Comparison of ENCODE assay signal across 8 cellular contexts in genomic region chr1:31605908-31606427, GRCh38. TPM values are rescaled to one million over a fixed set of nuclear protein-coding genes. Genes with fewer than 3 reads are reported as not detected.
DNase-seq lines count a peak whose midpoint lies in the region; ATAC-seq and TF ChIP-seq lines count a peak whose summit lies in the region.

No MANE protein-coding gene starts in this region.

- H3K9me3 ChIP-seq in MM.1S (replicated peaks; ENCODE audit: insufficient read depth, low read length) (no peaks in the 10 kb centered on the region), body of pancreas (no peaks in the 10 kb centered on the region), endodermal cell (ENCODE audit: control insufficient read depth, low read length) (peaks cover under 1% of the 10 kb centered on the region)

- no peak overlapping the region for H3K4me3 ChIP-seq in MM.1S (ENCODE audit: low read length)
- no peak overlapping the region for H3K4me3 ChIP-seq in body of pancreas
- no peak overlapping the region for H3K4me3 ChIP-seq in mesendoderm (ENCODE audit: low read length)
- H3K4me3 ChIP-seq in endodermal cell (ENCODE audit: low read length), result no peak overlapping the region

- no peak overlapping the region for H3K9ac ChIP-seq in MM.1S (ENCODE audit: low read length)
- no peak overlapping the region for H3K9ac ChIP-seq in mesendoderm (ENCODE audit: low read length)
- H3K9ac ChIP-seq in endodermal cell (ENCODE audit: extremely low read depth, low read length, poor library complexity, severe bottlenecking), result no peak overlapping the region

- H3K4me1 Mint-ChIP-seq in endodermal cell, result no peaks in the 10 kb centered on the region

- TF ChIP-seq CTCF in GM13976 (IDR thresholded peaks at IDR 0.05; ENCODE audit: borderline replicate concordance, control extremely low read depth, extremely low read depth, insufficient read depth, missing control alignments) (no peak), MM.1S (IDR thresholded peaks at IDR 0.05; ENCODE audit: low read length) (no peak), foreskin keratinocyte (conservative IDR thresholded peaks at IDR 0.05) (no peak), body of pancreas (IDR thresholded peaks at IDR 0.05) (no peak), endodermal cell (conservative IDR thresholded peaks at IDR 0.05) (no peak)

- no peaks in the 10 kb centered on the region for H3K36me3 Mint-ChIP-seq in endodermal cell (ENCODE audit: low read depth)

- 78 to 89% methylated on average over 4 of the region's 4 CpGs for WGBS in body of pancreas, 2 donors
- no CpG with 5 or more reads among the region's 4 CpGs for WGBS in mesendoderm (ENCODE audit: extremely low coverage, insufficient coverage, low lambda C conversion rate)
- WGBS in endodermal cell (ENCODE audit: insufficient coverage in 1 of 2, insufficient read length in 1 of 2), 2 experiments, result 93 to 94% methylated on average over 3 to 4 of the region's 4 CpGs

- no peak for TF ChIP-seq POLR2A in body of pancreas (IDR thresholded peaks at IDR 0.05)

- DNase-seq in GM13976 (ENCODE audit: low spot score), result peak; percentile 85
- peak; percentile 74 for DNase-seq in MM.1S
- peak in 1 of 2 donors; percentile 36 for DNase-seq in foreskin keratinocyte
- no peak for DNase-seq in NCI-H1436 (lab: John Stamatoyannopoulos, UW)
- DNase-seq in body of pancreas, result no peak
- no peak for DNase-seq in mesendoderm
- no peak for DNase-seq in endodermal cell

- no peak overlapping the region for H4K8ac ChIP-seq in mesendoderm (ENCODE audit: low read depth, low read length)

- H2BK15ac ChIP-seq in mesendoderm (replicated peaks; ENCODE audit: low read depth), result no peak overlapping the region

- ATAC-seq in GM21529 (IDR thresholded peaks at IDR 0.05; ENCODE audit: unreplicated experiment), result peak; percentile 98
- peak; percentile 37 for ATAC-seq in foreskin keratinocyte
- ATAC-seq in body of pancreas, result no peak

- no peak overlapping the region for H3K4ac ChIP-seq in mesendoderm (ENCODE audit: low read depth, low read length)

- H3K4me1 ChIP-seq in MM.1S (ENCODE audit: low read length), result peaks cover 22% of the 10 kb centered on the region
- no peaks in the 10 kb centered on the region for H3K4me1 ChIP-seq in foreskin keratinocyte
- no peaks in the 10 kb centered on the region for H3K4me1 ChIP-seq in body of pancreas
- H3K4me1 ChIP-seq in mesendoderm (ENCODE audit: control insufficient read depth, low read depth, low read length), result no peaks in the 10 kb centered on the region
- H3K4me1 ChIP-seq in endodermal cell (ENCODE audit: control insufficient read depth, insufficient read depth, low read length), result no peaks in the 10 kb centered on the region

- H3K79me2 ChIP-seq in MM.1S (ENCODE audit: low read length), result no peaks in the 10 kb centered on the region
- H3K79me2 ChIP-seq in mesendoderm (ENCODE audit: control insufficient read depth, insufficient read depth, low read length), result no peaks in the 10 kb centered on the region

- H3K23ac ChIP-seq in mesendoderm (ENCODE audit: low read length), result no peak overlapping the region

- H3K27ac Mint-ChIP-seq in endodermal cell, result no peak overlapping the region

- in situ Hi-C loops in GM13976 (cut with MboI; ENCODE audit: low sequenced_read_pairs, unreplicated experiment), result no loop called here

- H2AK5ac ChIP-seq in mesendoderm (ENCODE audit: low read length), result no peak overlapping the region

- H3K4me2 ChIP-seq in MM.1S (ENCODE audit: low read depth, low read length) (no peak overlapping the region), mesendoderm (ENCODE audit: low read length) (no peak overlapping the region)

- H3K27me3 Mint-ChIP-seq in endodermal cell (ENCODE audit: insufficient read depth), result peaks cover 16% of the 10 kb centered on the region

- intact Hi-C loops in body of pancreas (cut with DNase I), result no loop called here

- no peaks in the 10 kb centered on the region for H3K9me3 Mint-ChIP-seq in endodermal cell

- no peak overlapping the region for H2BK120ac ChIP-seq in mesendoderm (ENCODE audit: low read depth, low read length)

- no peak overlapping the region for H4K5ac ChIP-seq in mesendoderm (ENCODE audit: low read length)

- H3K27ac ChIP-seq in MM.1S (ENCODE audit: low read length) (peak overlapping the region; percentile 42; the same call in 1 of the 2 replicates), foreskin keratinocyte (no peak overlapping the region), body of pancreas (no peak overlapping the region), mesendoderm (ENCODE audit: low read depth, low read length) (no peak overlapping the region), endodermal cell (ENCODE audit: low read depth, low read length) (no peak overlapping the region)

- no peaks in the 10 kb centered on the region for H3K79me1 ChIP-seq in mesendoderm (ENCODE audit: low read length)

- no peak overlapping the region for H3K56ac ChIP-seq in mesendoderm (ENCODE audit: low read length)

- no peak overlapping the region for H2AFZ ChIP-seq in MM.1S (ENCODE audit: low read length)

- no peak overlapping the region for H3K18ac ChIP-seq in mesendoderm (ENCODE audit: low read length)

- no peak overlapping the region for H2BK5ac ChIP-seq in mesendoderm (ENCODE audit: low read length)

- H3K27me3 ChIP-seq in MM.1S (replicated peaks; ENCODE audit: insufficient read depth, low read length) (no peaks in the 10 kb centered on the region), foreskin keratinocyte (peaks cover 2% of the 10 kb centered on the region), body of pancreas (no peaks in the 10 kb centered on the region), mesendoderm (ENCODE audit: insufficient read depth, low read length, poor library complexity) (no peaks in the 10 kb centered on the region), endodermal cell (ENCODE audit: control insufficient read depth, insufficient read depth, low read length, poor library complexity, severe bottlenecking) (peaks cover 15% of the 10 kb centered on the region)

- H3K4me3 Mint-ChIP-seq in endodermal cell, result no peak overlapping the region

- no peaks in the 10 kb centered on the region for H4K20me1 ChIP-seq in MM.1S (ENCODE audit: insufficient read depth, low read length)

- no peaks in the 10 kb centered on the region for H3K9me2 ChIP-seq in MM.1S (replicated peaks; ENCODE audit: insufficient read depth, low read length)

- H3K36me3 ChIP-seq in MM.1S (replicated peaks; ENCODE audit: insufficient read depth, low read length) (no peaks in the 10 kb centered on the region), body of pancreas (replicated peaks in 1 of 2; ENCODE audit: insufficient read depth in 1 of 2, low read depth in 2 of 2) (no peaks in the 10 kb centered on the region), mesendoderm (ENCODE audit: control insufficient read depth, insufficient read depth, low read length) (no peaks in the 10 kb centered on the region), endodermal cell (ENCODE audit: control insufficient read depth, insufficient read depth, low read length) (no peaks in the 10 kb centered on the region)

- no peaks in the 10 kb centered on the region; the same call in 1 of the 2 replicates for H3F3A ChIP-seq in MM.1S (ENCODE audit: insufficient read depth, low read length)

RNA-seq across cellular contexts. Expression of gene HCRTR1, which starts 11.5 kb away (rescaled TPM):
- total RNA-seq in foreskin keratinocyte (not detected in 2 replicates), body of pancreas (not detected), endodermal cell (not detected)
- not detected in 2 replicates for polyA plus RNA-seq in foreskin keratinocyte
- polyA plus RNA-seq in mesendoderm (2013, experiment 1 of 2), result 0.04 TPM
- polyA plus RNA-seq in mesendoderm (2013, experiment 2 of 2), result 0.04 TPM
- polyA plus RNA-seq in endodermal cell (2013, experiment 1 of 2), result 0.28 TPM
- not detected for polyA plus RNA-seq in endodermal cell (2013, experiment 2 of 2)

RNA-seq across cellular contexts. Expression of gene TINAGL1, which starts 29.7 kb away (rescaled TPM):
- 167 and 194 TPM in 2 replicates for total RNA-seq in foreskin keratinocyte
- 153 and 177 TPM in 2 replicates for polyA plus RNA-seq in foreskin keratinocyte
- 100 to 1,000 TPM in 1 of 2 donors, 10 to 100 TPM in 1; 47.2 to 148 TPM for total RNA-seq in body of pancreas
- 2.5 TPM for polyA plus RNA-seq in mesendoderm (2013, experiment 1 of 2)
- 2.7 TPM for polyA plus RNA-seq in mesendoderm (2013, experiment 2 of 2)
- total RNA-seq in endodermal cell, result 1 to 10 TPM; 3.0 to 3.4 TPM
- polyA plus RNA-seq in endodermal cell (2013, experiment 1 of 2), result 1.0 TPM
- polyA plus RNA-seq in endodermal cell (2013, experiment 2 of 2), result 0.70 TPM

RNA-seq across cellular contexts. Expression of gene PEF1, which starts 38.7 kb away (rescaled TPM):
- total RNA-seq in foreskin keratinocyte (94.3 and 95.7 TPM in 2 replicates), body of pancreas (10 to 100 TPM; 23.6 to 24.1 TPM), endodermal cell (10 to 100 TPM; 51.4 to 59.1 TPM)
- 105 and 106 TPM in 2 replicates for polyA plus RNA-seq in foreskin keratinocyte
- polyA plus RNA-seq in mesendoderm (2013, experiment 1 of 2), result 48.7 TPM
- polyA plus RNA-seq in mesendoderm (2013, experiment 2 of 2), result 49.2 TPM
- 60.4 TPM for polyA plus RNA-seq in endodermal cell (2013, experiment 1 of 2)
- 61.7 TPM for polyA plus RNA-seq in endodermal cell (2013, experiment 2 of 2)

Comparison
In these comparisons a context has a peak if more than half of its experiments do, and no peak if none do; other contexts are left out.
1. DNase-seq: peak in GM13976 (single experiment) and MM.1S (single experiment); none in NCI-H1436 (single experiment), body of pancreas (0 of 4), mesendoderm (single experiment) and endodermal cell (single experiment).
2. RNA of gene TINAGL1, which starts 29.7 kb away (total RNA-seq): 167 to 194 TPM in foreskin keratinocyte and 47.2 to 148 TPM in body of pancreas; 3.0 to 3.4 TPM in endodermal cell; every median in the first group is over 10 times any median in the second.